ENCODE assay signal across 24 cellular contexts in genomic region chr16:1902547-1903219, GRCh38. TPM values are rescaled to one million over a fixed set of nuclear protein-coding genes. Genes with fewer than 3 reads are reported as not detected.
"Had no signal": no experiment of that assay in that cellular context is flagged by ENCODE, and none has a peak within 500 bp of the region (broad histone marks: within the 10 kb centered on the region; RNA-seq: fewer than 3 reads in every experiment).

No MANE protein-coding gene starts in this region.

- H3K4me1 ChIP-seq: breast epithelium had no signal

- H3K36me3 ChIP-seq: breast epithelium had no signal

- DNase-seq: activated CD4-positive, alpha-beta T cell treated with anti-CD3 and anti-CD28 coated beads for 48 hours; activated CD4-positive, alpha-beta T cell treated with anti-CD3 and anti-CD28 coated beads, Interleukin-2, amount 50 U/mL, for 4 hours; activated CD4-positive, CD25-positive, alpha-beta regulatory T cell treated with anti-CD3 and anti-CD28 coated beads, Interleukin-2, amount 50 U/mL, for 72 hours; activated CD8-positive, alpha-beta memory T cell treated with anti-CD3 and anti-CD28 coated beads, Interleukin-2, amount 10 ng/mL, durations not matched to agents 7 days and 5 days; activated CD8-positive, alpha-beta T cell treated with anti-CD3 and anti-CD28 coated beads, Interleukin-2, amount 10 ng/mL, durations not matched to agents 7 days and 5 days; activated effector memory CD4-positive, alpha-beta T cell treated with Interleukin-2 at 50 U/mL for 16 hours; activated naive CD4-positive, alpha-beta T cell; activated T-cell treated with anti-CD3 and anti-CD28 coated beads, Interleukin-2, amount 50 U/mL, for 24 hours; caudate nucleus; KG1; NCI-H1048; NCI-H146; NCI-H187 treated with DMSO at 0.1 percent for 48 hours; NCI-H2081 treated with DMSO at 0.1 percent for 48 hours; NCI-H446; NCI-H524; PC-3; T-helper 9 cell had no signal

- H3K9me3 ChIP-seq: breast epithelium had no signal

- H3K27ac ChIP-seq: breast epithelium had no signal

- ATAC-seq: activated CD8-positive, alpha-beta memory T cell treated with anti-CD3 and anti-CD28 coated beads, Interleukin-2, amount 10 ng/mL, durations not matched to agents 7 days and 5 days; activated CD8-positive, alpha-beta T cell treated with anti-CD3 and anti-CD28 coated beads, Interleukin-2, amount 10 ng/mL, durations not matched to agents 7 days and 5 days; PC-3; WTC11 had no signal

- H3K4me3 ChIP-seq: breast epithelium had no signal

RNA-seq across cellular contexts. Expression of gene HS3ST6, which starts 15.5 kb away (rescaled TPM):
- total RNA-seq: activated CD8-positive, alpha-beta memory T cell treated with anti-CD3 and anti-CD28 coated beads, Interleukin-2, amount 10 ng/mL, durations not matched to agents 7 days and 5 days; activated CD8-positive, alpha-beta T cell treated with anti-CD3 and anti-CD28 coated beads, Interleukin-2, amount 10 ng/mL, durations not matched to agents 7 days and 5 days; activated T-helper 1 cell treated with anti-CD3 and anti-CD28 coated beads, Interleukin-12 subunit alpha, Interleukin-12 subunit beta, Interleukin-2, Interleukin-4 antibody, amounts not matched to agents 30 ng/mL and 10 ng/mL and 1 ng/mL, durations not matched to agents 14 hours and 24 hours and 36 hours; aorta; breast epithelium; LHCN-M2; M059J; PC-3 had no signal

RNA-seq across cellular contexts. Expression of gene MEIOB, which starts 30.7 kb away (rescaled TPM):
- total RNA-seq: activated CD8-positive, alpha-beta memory T cell treated with anti-CD3 and anti-CD28 coated beads, Interleukin-2, amount 10 ng/mL, durations not matched to agents 7 days and 5 days; activated CD8-positive, alpha-beta T cell treated with anti-CD3 and anti-CD28 coated beads, Interleukin-2, amount 10 ng/mL, durations not matched to agents 7 days and 5 days; activated T-helper 1 cell treated with anti-CD3 and anti-CD28 coated beads, Interleukin-12 subunit alpha, Interleukin-12 subunit beta, Interleukin-2, Interleukin-4 antibody, amounts not matched to agents 30 ng/mL and 10 ng/mL and 1 ng/mL, durations not matched to agents 14 hours and 24 hours and 36 hours; aorta; breast epithelium; LHCN-M2; PC-3 had no signal
- polyA plus RNA-seq: aorta had no signal

RNA-seq across cellular contexts. Expression of gene RPL3L, which starts 51.8 kb away (rescaled TPM):
- total RNA-seq: aorta, breast epithelium, LHCN-M2, M059J had no signal
- polyA plus RNA-seq: aorta had no signal
